Comparison of ENCODE assay signal across 21 cellular contexts in the genomic region with DNA sequence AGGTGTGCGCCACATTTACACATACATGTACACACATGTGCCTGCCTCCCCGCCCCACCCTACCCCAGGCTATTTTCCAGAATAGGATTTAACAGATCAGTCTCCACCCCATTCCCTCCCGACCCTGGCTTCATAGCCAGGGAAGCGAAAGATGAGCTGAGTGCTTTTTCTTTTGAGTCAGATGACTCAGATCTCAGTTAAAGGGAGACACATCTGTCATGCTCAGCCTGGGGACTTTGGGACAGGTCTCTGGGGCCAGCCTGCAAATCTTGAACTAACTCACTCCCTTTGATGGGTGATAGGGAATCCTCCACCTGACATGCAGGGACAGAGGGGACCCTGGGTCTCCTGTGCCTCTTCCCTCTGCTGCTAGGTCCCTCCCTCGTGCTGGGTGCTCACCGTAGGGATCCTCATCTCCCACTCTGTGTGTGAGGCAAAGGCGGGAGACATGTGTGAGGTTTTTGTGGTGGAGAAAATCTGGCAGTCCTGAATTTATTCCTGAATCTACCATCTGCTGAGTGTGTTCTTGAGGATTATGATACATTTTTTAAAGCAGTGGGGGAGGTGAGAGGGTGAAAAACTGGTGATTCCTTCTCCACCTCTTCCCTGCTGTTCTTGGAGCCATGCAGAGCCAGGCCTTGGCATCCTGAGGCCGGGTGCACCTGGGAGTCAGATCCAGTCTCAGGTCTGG. TPM values are rescaled to one million over a fixed set of nuclear protein-coding genes. Genes with fewer than 3 reads are reported as not detected.
A peak's percentile ranks its signal among the peaks of the same experiment; 100 is the strongest.
DNase-seq lines count a peak whose midpoint lies in the region; ATAC-seq and TF ChIP-seq lines count a peak whose summit lies in the region.
"Had no signal": no experiment of that assay in that cellular context is flagged by ENCODE, and none has a peak within 500 bp of the region (broad histone marks: within the 10 kb centered on the region; RNA-seq: fewer than 3 reads in every experiment).

No MANE protein-coding gene starts in this region.

- H3K4me1 ChIP-seq in right atrium auricular region (no peaks in the 10 kb centered on the region), PC-3 (ENCODE audit: insufficient read depth, low read length) (peaks cover 32% of the 10 kb centered on the region)
- H3K4me1 ChIP-seq: body of pancreas had no signal

- H3K4me2 ChIP-seq in PC-3 (ENCODE audit: low read length), result peak overlapping the region; percentile 49

- ATAC-seq in PC-3, result peak; percentile 39
- no peak for ATAC-seq in activated CD4-positive, alpha-beta T cell treated with anti-CD3 and anti-CD28 coated beads for 36 hours
- ATAC-seq: activated CD4-positive, CD25-positive, alpha-beta regulatory T cell treated with anti-CD3 and anti-CD28 coated beads, Interleukin-2, amount 50 U/mL, for 24 hours; body of pancreas had no signal

- no peaks in the 10 kb centered on the region for H3K36me3 Mint-ChIP-seq in glutamatergic neuron (ENCODE audit: unreplicated experiment)
- H3K36me3 Mint-ChIP-seq in activated naive CD4-positive, alpha-beta T cell treated with anti-CD3 and anti-CD28 coated beads for 36 hours (ENCODE audit: low read depth), result no peaks in the 10 kb centered on the region
- H3K36me3 Mint-ChIP-seq in activated CD4-positive, alpha-beta T cell treated with anti-CD3 and anti-CD28 coated beads for 36 hours (ENCODE audit: low read depth), result no peaks in the 10 kb centered on the region

- H3K36me3 ChIP-seq in right atrium auricular region (no peaks in the 10 kb centered on the region), PC-3 (ENCODE audit: low read depth, low read length) (no peaks in the 10 kb centered on the region)
- H3K36me3 ChIP-seq: suprapubic skin had no signal

- H4K20me1 ChIP-seq in PC-3 (ENCODE audit: low read length), result no peaks in the 10 kb centered on the region

- CTCF ChIA-PET in PC-3 (lab: Charles Lee), result no interaction called here
- CTCF ChIA-PET in activated naive CD4-positive, alpha-beta T cell treated with anti-CD3 and anti-CD28 coated beads for 36 hours (lab: Charles Lee), result no interaction called here
- CTCF ChIA-PET in activated CD4-positive, alpha-beta T cell treated with anti-CD3 and anti-CD28 coated beads for 36 hours (lab: Charles Lee), result interaction anchor here (1.5 kb wide), 1 partner anchor 31 kb away, joined by 7 read pairs; no protein-coding TSS in a partner anchor

- H3K9me3 ChIP-seq in right atrium auricular region (no peaks in the 10 kb centered on the region), PC-3 (ENCODE audit: low read length) (no peaks in the 10 kb centered on the region)
- H3K9me3 ChIP-seq: body of pancreas, Caco-2, suprapubic skin had no signal

- TF ChIP-seq CTCF in right atrium auricular region (IDR thresholded peaks at IDR 0.05), result no peak
- no peak for TF ChIP-seq CTCF in PC-3 (conservative IDR thresholded peaks at IDR 0.05; ENCODE audit: low read depth, low read length)
- no peak for TF ChIP-seq CTCF in glutamatergic neuron (IDR thresholded peaks at IDR 0.05; ENCODE audit: partially characterized antibody, unreplicated experiment)

- no peaks in the 10 kb centered on the region for H3F3A ChIP-seq in PC-3 (ENCODE audit: low read length, unreplicated experiment)

- POLR2A ChIA-PET in PC-3 (lab: Charles Lee; ENCODE audit: unreplicated experiment), result no interaction called here
- POLR2A ChIA-PET in activated CD4-positive, alpha-beta T cell treated with anti-CD3 and anti-CD28 coated beads for 36 hours (lab: Charles Lee), result no interaction called here

- H3K27ac Mint-ChIP-seq in glutamatergic neuron (ENCODE audit: unreplicated experiment), result peak overlapping the region; percentile 97
- no peak overlapping the region for H3K27ac Mint-ChIP-seq in activated naive CD4-positive, alpha-beta T cell treated with anti-CD3 and anti-CD28 coated beads for 36 hours
- no peak overlapping the region for H3K27ac Mint-ChIP-seq in activated CD4-positive, alpha-beta T cell treated with anti-CD3 and anti-CD28 coated beads for 36 hours
- H3K27ac Mint-ChIP-seq: nephron progenitor cell; T-helper 1 cell treated with Interleukin-12 subunit alpha and Interleukin-12 subunit beta and Interleukin-4 antibody, amounts not matched to agents 30 μg/mL and 1 μg/mL, for 36 hours had no signal

- H3K9me3 Mint-ChIP-seq in glutamatergic neuron (ENCODE audit: unreplicated experiment), result peaks cover 3% of the 10 kb centered on the region
- no peaks in the 10 kb centered on the region for H3K9me3 Mint-ChIP-seq in activated naive CD4-positive, alpha-beta T cell treated with anti-CD3 and anti-CD28 coated beads for 36 hours
- H3K9me3 Mint-ChIP-seq in activated CD4-positive, alpha-beta T cell treated with anti-CD3 and anti-CD28 coated beads for 36 hours (ENCODE audit: low read depth), result no peaks in the 10 kb centered on the region
- H3K9me3 Mint-ChIP-seq: nephron progenitor cell; T-helper 1 cell treated with Interleukin-12 subunit alpha and Interleukin-12 subunit beta and Interleukin-4 antibody, amounts not matched to agents 30 μg/mL and 1 μg/mL, for 36 hours had no signal

- intact Hi-C loops in cardiac septum (cut with DNase I) (no loop called here), PC-3 (cut with micrococcal nuclease) (no loop called here)
- intact Hi-C loops in activated naive CD4-positive, alpha-beta T cell treated with anti-CD3 and anti-CD28 coated beads for 36 hours (cut with micrococcal nuclease), result no loop called here
- intact Hi-C loops in activated CD4-positive, alpha-beta T cell treated with anti-CD3 and anti-CD28 coated beads for 36 hours (cut with DNase I, micrococcal nuclease), result no loop called here

- H3K4me3 ChIP-seq in right atrium auricular region (no peak overlapping the region), PC-3 (ENCODE audit: low read length) (no peak overlapping the region)
- H3K4me3 ChIP-seq: body of pancreas, suprapubic skin had no signal

- no peak overlapping the region for H2AFZ ChIP-seq in PC-3 (ENCODE audit: low read length)

- DNase-seq in cardiac septum (ENCODE audit: low spot score), result peak; percentile 33
- DNase-seq in right atrium auricular region (ENCODE audit: low spot score), result no peak
- DNase-seq in PC-3, result peak; percentile 47
- peak; percentile 36 for DNase-seq in glutamatergic neuron
- no peak for DNase-seq in dedifferentiated amniotic fluid mesenchymal stem cell (ENCODE audit: extremely low spot score)
- DNase-seq in activated naive CD4-positive, alpha-beta T cell treated with anti-CD3 and anti-CD28 coated beads for 36 hours, result no peak
- no peak for DNase-seq in activated CD4-positive, alpha-beta T cell treated with anti-CD3 and anti-CD28 coated beads for 36 hours
- DNase-seq in midbrain (lab: John Stamatoyannopoulos, UW), result no peak
- DNase-seq: activated naive CD4-positive, alpha-beta T cell treated with Interleukin-2 at 50 U/mL for 16 hours; body of pancreas; NCI-H1048; NCI-H774; nephron progenitor cell; retina; RPMI8226 had no signal

- H3K9ac ChIP-seq in PC-3 (ENCODE audit: low read length), result no peak overlapping the region

- BruUV-seq in PC-3 (replicated peaks; lab: Mats Ljungman, UMichigan), result no TSS peak

- H3K27me3 ChIP-seq in right atrium auricular region, result no peaks in the 10 kb centered on the region
- H3K27me3 ChIP-seq in PC-3 (ENCODE audit: low read length), result no peaks in the 10 kb centered on the region
- H3K27me3 ChIP-seq: body of pancreas, suprapubic skin had no signal

- H3K27me3 Mint-ChIP-seq in glutamatergic neuron (ENCODE audit: unreplicated experiment), result peaks cover 16% of the 10 kb centered on the region
- peaks cover 27% of the 10 kb centered on the region for H3K27me3 Mint-ChIP-seq in activated naive CD4-positive, alpha-beta T cell treated with anti-CD3 and anti-CD28 coated beads for 36 hours (ENCODE audit: low read depth)
- H3K27me3 Mint-ChIP-seq in activated CD4-positive, alpha-beta T cell treated with anti-CD3 and anti-CD28 coated beads for 36 hours, result peaks cover 40% of the 10 kb centered on the region

- peaks cover 42% of the 10 kb centered on the region for H3K4me1 Mint-ChIP-seq in glutamatergic neuron (ENCODE audit: low read depth, unreplicated experiment)
- peaks cover 2% of the 10 kb centered on the region for H3K4me1 Mint-ChIP-seq in activated naive CD4-positive, alpha-beta T cell treated with anti-CD3 and anti-CD28 coated beads for 36 hours (ENCODE audit: low read depth)
- H3K4me1 Mint-ChIP-seq in activated CD4-positive, alpha-beta T cell treated with anti-CD3 and anti-CD28 coated beads for 36 hours, result no peaks in the 10 kb centered on the region

- H3K27ac ChIP-seq in right atrium auricular region (no peak overlapping the region), PC-3 (ENCODE audit: low read length) (peak overlapping the region; percentile 34; the same call in 1 of the 2 replicates)
- H3K27ac ChIP-seq: body of pancreas, suprapubic skin had no signal

- peak overlapping the region; percentile 70 for H3K4me3 Mint-ChIP-seq in glutamatergic neuron (ENCODE audit: unreplicated experiment)
- no peak overlapping the region for H3K4me3 Mint-ChIP-seq in activated naive CD4-positive, alpha-beta T cell treated with anti-CD3 and anti-CD28 coated beads for 36 hours
- no peak overlapping the region for H3K4me3 Mint-ChIP-seq in activated CD4-positive, alpha-beta T cell treated with anti-CD3 and anti-CD28 coated beads for 36 hours
- H3K4me3 Mint-ChIP-seq: nephron progenitor cell; T-helper 1 cell treated with Interleukin-12 subunit alpha and Interleukin-12 subunit beta and Interleukin-4 antibody, amounts not matched to agents 30 μg/mL and 1 μg/mL, for 36 hours had no signal

- no peaks in the 10 kb centered on the region for H3K9me2 ChIP-seq in PC-3 (replicated peaks; ENCODE audit: low read length)

- H3K79me2 ChIP-seq in PC-3 (ENCODE audit: low read length), result no peaks in the 10 kb centered on the region

RNA-seq across cellular contexts. Expression of a gene that starts 37.6 kb away (rescaled TPM):
- total RNA-seq in cardiac septum (not detected), right atrium auricular region (not detected), PC-3 (2014; rRNA removed) (not detected in 2 replicates), glutamatergic neuron (ENCODE audit: unreplicated experiment) (222 TPM)
- total RNA-seq in activated naive CD4-positive, alpha-beta T cell treated with anti-CD3 and anti-CD28 coated beads for 36 hours, result not detected
- not detected for total RNA-seq in activated CD4-positive, alpha-beta T cell treated with anti-CD3 and anti-CD28 coated beads for 36 hours
- total RNA-seq: body of pancreas, Caco-2, lung microvascular endothelial cell, suprapubic skin had no signal

RNA-seq across cellular contexts. Expression of a gene that starts 46.0 kb away (rescaled TPM):
- total RNA-seq in cardiac septum, result not detected
- not detected for total RNA-seq in right atrium auricular region
- not detected in 2 replicates for total RNA-seq in PC-3 (2014; rRNA removed)
- not detected for total RNA-seq in glutamatergic neuron (ENCODE audit: unreplicated experiment)
- not detected for total RNA-seq in activated naive CD4-positive, alpha-beta T cell treated with anti-CD3 and anti-CD28 coated beads for 36 hours
- total RNA-seq in activated CD4-positive, alpha-beta T cell treated with anti-CD3 and anti-CD28 coated beads for 36 hours, result not detected
- total RNA-seq: body of pancreas, Caco-2, frontal cortex, lung microvascular endothelial cell had no signal

RNA-seq across cellular contexts. Expression of a gene that starts 51.0 kb away (rescaled TPM):
- total RNA-seq in cardiac septum (not detected), right atrium auricular region (not detected), PC-3 (2014; rRNA removed) (not detected in 2 replicates), glutamatergic neuron (ENCODE audit: unreplicated experiment) (not detected)
- total RNA-seq in activated naive CD4-positive, alpha-beta T cell treated with anti-CD3 and anti-CD28 coated beads for 36 hours, result not detected
- total RNA-seq in activated CD4-positive, alpha-beta T cell treated with anti-CD3 and anti-CD28 coated beads for 36 hours, result not detected
- total RNA-seq: Caco-2, frontal cortex, lung microvascular endothelial cell, suprapubic skin had no signal

Comparison
In these comparisons a context has a peak if more than half of its experiments do, and no peak if none do; other contexts are left out.
1. DNase-seq: peak in cardiac septum (single experiment), PC-3 (single experiment) and glutamatergic neuron (single experiment); none in right atrium auricular region (single experiment), dedifferentiated amniotic fluid mesenchymal stem cell (single experiment), activated naive CD4-positive, alpha-beta T cell treated with anti-CD3 and anti-CD28 coated beads for 36 hours (single experiment), activated CD4-positive, alpha-beta T cell treated with anti-CD3 and anti-CD28 coated beads for 36 hours (single experiment) and midbrain (single experiment).
2. RNA of a gene that starts 37.6 kb away (total RNA-seq): 222 TPM in glutamatergic neuron (single experiment); not detected in cardiac septum (single experiment), not detected in right atrium auricular region, not detected in PC-3, not detected in activated naive CD4-positive, alpha-beta T cell treated with anti-CD3 and anti-CD28 coated beads for 36 hours and not detected in activated CD4-positive, alpha-beta T cell treated with anti-CD3 and anti-CD28 coated beads for 36 hours; every median in the first group is over 100 times any median in the second.